ENCODE assay signal across 2 cellular contexts in genomic region chr6:67501738-67502137, GRCh38.
TF ChIP-seq lines count a peak whose summit lies in the region.

No MANE protein-coding gene starts in this region.

TF ChIP-seq in GM23338, 12 proteins besides CTCF, POLR2A, EP300 and RAD21 (continued from another document):
- TF ChIP-seq, protein P1, sequence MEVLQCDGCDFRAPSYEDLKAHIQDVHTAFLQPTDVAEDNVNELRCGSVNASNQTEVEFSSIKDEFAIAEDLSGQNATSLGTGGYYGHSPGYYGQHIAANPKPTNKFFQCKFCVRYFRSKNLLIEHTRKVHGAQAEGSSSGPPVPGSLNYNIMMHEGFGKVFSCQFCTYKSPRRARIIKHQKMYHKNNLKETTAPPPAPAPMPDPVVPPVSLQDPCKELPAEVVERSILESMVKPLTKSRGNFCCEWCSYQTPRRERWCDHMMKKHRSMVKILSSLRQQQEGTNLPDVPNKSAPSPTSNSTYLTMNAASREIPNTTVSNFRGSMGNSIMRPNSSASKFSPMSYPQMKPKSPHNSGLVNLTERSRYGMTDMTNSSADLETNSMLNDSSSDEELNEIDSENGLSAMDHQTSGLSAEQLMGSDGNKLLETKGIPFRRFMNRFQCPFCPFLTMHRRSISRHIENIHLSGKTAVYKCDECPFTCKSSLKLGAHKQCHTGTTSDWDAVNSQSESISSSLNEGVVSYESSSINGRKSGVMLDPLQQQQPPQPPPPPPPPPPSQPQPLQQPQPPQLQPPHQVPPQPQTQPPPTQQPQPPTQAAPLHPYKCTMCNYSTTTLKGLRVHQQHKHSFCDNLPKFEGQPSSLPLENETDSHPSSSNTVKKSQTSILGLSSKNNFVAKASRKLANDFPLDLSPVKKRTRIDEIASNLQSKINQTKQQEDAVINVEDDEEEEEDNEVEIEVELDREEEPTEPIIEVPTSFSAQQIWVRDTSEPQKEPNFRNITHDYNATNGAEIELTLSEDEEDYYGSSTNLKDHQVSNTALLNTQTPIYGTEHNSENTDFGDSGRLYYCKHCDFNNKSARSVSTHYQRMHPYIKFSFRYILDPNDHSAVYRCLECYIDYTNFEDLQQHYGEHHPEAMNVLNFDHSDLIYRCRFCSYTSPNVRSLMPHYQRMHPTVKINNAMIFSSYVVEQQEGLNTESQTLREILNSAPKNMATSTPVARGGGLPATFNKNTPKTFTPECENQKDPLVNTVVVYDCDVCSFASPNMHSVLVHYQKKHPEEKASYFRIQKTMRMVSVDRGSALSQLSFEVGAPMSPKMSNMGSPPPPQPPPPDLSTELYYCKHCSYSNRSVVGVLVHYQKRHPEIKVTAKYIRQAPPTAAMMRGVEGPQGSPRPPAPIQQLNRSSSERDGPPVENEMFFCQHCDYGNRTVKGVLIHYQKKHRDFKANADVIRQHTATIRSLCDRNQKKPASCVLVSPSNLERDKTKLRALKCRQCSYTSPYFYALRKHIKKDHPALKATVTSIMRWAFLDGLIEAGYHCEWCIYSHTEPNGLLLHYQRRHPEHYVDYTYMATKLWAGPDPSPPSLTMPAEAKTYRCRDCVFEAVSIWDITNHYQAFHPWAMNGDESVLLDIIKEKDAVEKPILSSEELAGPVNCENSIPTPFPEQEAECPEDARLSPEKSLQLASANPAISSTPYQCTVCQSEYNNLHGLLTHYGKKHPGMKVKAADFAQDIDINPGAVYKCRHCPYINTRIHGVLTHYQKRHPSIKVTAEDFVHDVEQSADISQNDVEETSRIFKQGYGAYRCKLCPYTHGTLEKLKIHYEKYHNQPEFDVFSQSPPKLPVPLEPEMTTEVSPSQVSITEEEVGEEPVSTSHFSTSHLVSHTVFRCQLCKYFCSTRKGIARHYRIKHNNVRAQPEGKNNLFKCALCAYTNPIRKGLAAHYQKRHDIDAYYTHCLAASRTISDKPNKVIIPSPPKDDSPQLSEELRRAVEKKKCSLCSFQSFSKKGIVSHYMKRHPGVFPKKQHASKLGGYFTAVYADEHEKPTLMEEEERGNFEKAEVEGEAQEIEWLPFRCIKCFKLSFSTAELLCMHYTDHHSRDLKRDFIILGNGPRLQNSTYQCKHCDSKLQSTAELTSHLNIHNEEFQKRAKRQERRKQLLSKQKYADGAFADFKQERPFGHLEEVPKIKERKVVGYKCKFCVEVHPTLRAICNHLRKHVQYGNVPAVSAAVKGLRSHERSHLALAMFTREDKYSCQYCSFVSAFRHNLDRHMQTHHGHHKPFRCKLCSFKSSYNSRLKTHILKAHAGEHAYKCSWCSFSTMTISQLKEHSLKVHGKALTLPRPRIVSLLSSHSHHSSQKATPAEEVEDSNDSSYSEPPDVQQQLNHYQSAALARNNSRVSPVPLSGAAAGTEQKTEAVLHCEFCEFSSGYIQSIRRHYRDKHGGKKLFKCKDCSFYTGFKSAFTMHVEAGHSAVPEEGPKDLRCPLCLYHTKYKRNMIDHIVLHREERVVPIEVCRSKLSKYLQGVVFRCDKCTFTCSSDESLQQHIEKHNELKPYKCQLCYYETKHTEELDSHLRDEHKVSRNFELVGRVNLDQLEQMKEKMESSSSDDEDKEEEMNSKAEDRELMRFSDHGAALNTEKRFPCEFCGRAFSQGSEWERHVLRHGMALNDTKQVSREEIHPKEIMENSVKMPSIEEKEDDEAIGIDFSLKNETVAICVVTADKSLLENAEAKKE (CRISPR knock-in tag; IDR thresholded peaks at IDR 0.05): no peak
TF ChIP-seq in GM23338: peak in this region for 0.

TF ChIP-seq in K562, 482 proteins besides CTCF, POLR2A, EP300 and RAD21 (continued from another document):
- TF ChIP-seq, protein P2, sequence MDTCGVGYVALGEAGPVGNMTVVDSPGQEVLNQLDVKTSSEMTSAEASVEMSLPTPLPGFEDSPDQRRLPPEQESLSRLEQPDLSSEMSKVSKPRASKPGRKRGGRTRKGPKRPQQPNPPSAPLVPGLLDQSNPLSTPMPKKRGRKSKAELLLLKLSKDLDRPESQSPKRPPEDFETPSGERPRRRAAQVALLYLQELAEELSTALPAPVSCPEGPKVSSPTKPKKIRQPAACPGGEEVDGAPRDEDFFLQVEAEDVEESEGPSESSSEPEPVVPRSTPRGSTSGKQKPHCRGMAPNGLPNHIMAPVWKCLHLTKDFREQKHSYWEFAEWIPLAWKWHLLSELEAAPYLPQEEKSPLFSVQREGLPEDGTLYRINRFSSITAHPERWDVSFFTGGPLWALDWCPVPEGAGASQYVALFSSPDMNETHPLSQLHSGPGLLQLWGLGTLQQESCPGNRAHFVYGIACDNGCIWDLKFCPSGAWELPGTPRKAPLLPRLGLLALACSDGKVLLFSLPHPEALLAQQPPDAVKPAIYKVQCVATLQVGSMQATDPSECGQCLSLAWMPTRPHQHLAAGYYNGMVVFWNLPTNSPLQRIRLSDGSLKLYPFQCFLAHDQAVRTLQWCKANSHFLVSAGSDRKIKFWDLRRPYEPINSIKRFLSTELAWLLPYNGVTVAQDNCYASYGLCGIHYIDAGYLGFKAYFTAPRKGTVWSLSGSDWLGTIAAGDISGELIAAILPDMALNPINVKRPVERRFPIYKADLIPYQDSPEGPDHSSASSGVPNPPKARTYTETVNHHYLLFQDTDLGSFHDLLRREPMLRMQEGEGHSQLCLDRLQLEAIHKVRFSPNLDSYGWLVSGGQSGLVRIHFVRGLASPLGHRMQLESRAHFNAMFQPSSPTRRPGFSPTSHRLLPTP (IDR thresholded peaks at IDR 0.05; ENCODE audit: borderline replicate concordance, extremely low read depth, insufficient read length): no peak
- TF ChIP-seq CREM (IDR thresholded peaks at IDR 0.05; ENCODE audit: low read depth): no peak
